In genomic region chr11:788009-788640, GRCh38 we compare ENCODE assay signal across 33 cellular contexts. TPM values are rescaled to one million over a fixed set of nuclear protein-coding genes. Genes with fewer than 3 reads are reported as not detected.
DNase-seq lines count a peak whose midpoint lies in the region; ATAC-seq, FAIRE-seq and TF ChIP-seq lines count a peak whose summit lies in the region.
"Had no signal": no experiment of that assay in that cellular context is flagged by ENCODE, and none has a peak within 500 bp of the region (broad histone marks: within the 10 kb centered on the region; RNA-seq: fewer than 3 reads in every experiment).

No MANE protein-coding gene starts in this region.

- no peak overlapping the region for H3K27ac ChIP-seq in BLaER1 treated with 17β-estradiol and CSF1 and Interleukin-3, amounts not matched to agents 10 nM and 100 nM
- H3K27ac ChIP-seq in K562 (ENCODE audit: extremely low read depth, low read depth, low read length): no peak overlapping the region
- H3K27ac ChIP-seq: cardiac muscle cell, foreskin keratinocyte, heart left ventricle, left ventricle myocardium inferior, prostate gland, sigmoid colon, tibial artery had no signal

- peak overlapping the region in 2 of 10 donors; percentile 31 to 33 for H3K27ac Mint-ChIP-seq in naive thymus-derived CD8-positive, alpha-beta T cell
- H3K27ac Mint-ChIP-seq: activated CD4-positive, alpha-beta T cell treated with anti-CD3 and anti-CD28 coated beads for 36 hours; activated naive CD4-positive, alpha-beta T cell treated with anti-CD3 and anti-CD28 coated beads, Interleukin-2, amount 50 U/mL, for 72 hours had no signal

- WGBS in K562 (ENCODE audit: insufficient coverage, low coverage, missing lambda C conversion rate): 33% methylated on average over 25 of the region's 28 CpGs

- H3K4me1 ChIP-seq in BLaER1 treated with 17β-estradiol and CSF1 and Interleukin-3, amounts not matched to agents 10 nM and 100 nM: peaks cover 4 to 65% (median 44%) of the 10 kb centered on the region in 10 experiments; a peak in 19 of 20 replicates
- peaks cover 0 to 69% of the 10 kb centered on the region in 2 experiments; a peak in 2 of 5 replicates for H3K4me1 ChIP-seq in K562 (replicated peaks in 1 of 2; ENCODE audit: control insufficient read depth in 2 of 2, insufficient read depth in 2 of 2, low read length in 2 of 2)
- H3K4me1 ChIP-seq: foreskin keratinocyte, prostate gland had no signal

- ATAC-seq in K562: no peak
- ATAC-seq in naive thymus-derived CD8-positive, alpha-beta T cell: peak; percentile 32 to 39
- ATAC-seq: activated CD4-positive, alpha-beta T cell treated with anti-CD3 and anti-CD28 coated beads for 36 hours; activated naive CD4-positive, alpha-beta T cell treated with anti-CD3 and anti-CD28 coated beads, Interleukin-2, amount 50 U/mL, for 72 hours; esophagus mucosa; foreskin keratinocyte; heart left ventricle had no signal

- peak overlapping the region in 7 of 11 experiments; percentile 9 to 26 (median 23); a peak in 6 of 22 replicates for H3K9ac ChIP-seq in BLaER1 treated with 17β-estradiol and CSF1 and Interleukin-3, amounts not matched to agents 10 nM and 100 nM
- H3K9ac ChIP-seq in K562 (ENCODE audit: insufficient read depth in 1 of 2, low read depth in 2 of 2, low read length in 2 of 2): no peak overlapping the region

- no peak for DNase-seq in K562 (ENCODE audit: extremely low read depth in 1 of 4, low spot score in 3 of 4)
- DNase-seq in naive thymus-derived CD8-positive, alpha-beta T cell: no peak
- DNase-seq in activated CD4-positive, alpha-beta T cell treated with anti-CD3 and anti-CD28 coated beads for 4 hours: no peak
- no peak for DNase-seq in AML-193 (lab: John Stamatoyannopoulos, UW)
- DNase-seq in NCI-H526 (lab: John Stamatoyannopoulos, UW): no peak
- DNase-seq: ACHN; activated CD4-positive, alpha-beta T cell treated with anti-CD3 and anti-CD28 coated beads for 36 hours; aorta; COR-L47; DMS53; foreskin keratinocyte; heart left ventricle; islet precursor cell; left ventricle myocardium inferior; mesendoderm; NCI-H146; NCI-H446; NCI-H774; SHP77 treated with DMSO at 0.1 percent for 48 hours; sigmoid colon; stimulated activated CD4-positive, alpha-beta T cell treated with anti-CD3 and anti-CD28 coated beads, Interleukin-12 subunit alpha, Interleukin-12 subunit beta, amount 100 ng/mL, for 4 hours; stimulated activated CD4-positive, alpha-beta T cell treated with anti-CD3 and anti-CD28 coated beads, Interleukin-2, amount 100 ng/mL, for 48 hours; SW 1271; tibial artery had no signal

- H3K36me3 Mint-ChIP-seq in naive thymus-derived CD8-positive, alpha-beta T cell: peaks cover 0 to 17% (median 4%) of the 10 kb centered on the region in 3 donors

- H3K4me1 Mint-ChIP-seq in naive thymus-derived CD8-positive, alpha-beta T cell: peaks cover 9 to 17% (median 16%) of the 10 kb centered on the region in 4 donors

- H4K20me1 ChIP-seq in BLaER1 treated with 17β-estradiol and CSF1 and Interleukin-3, amounts not matched to agents 10 nM and 100 nM: peaks cover 0 to 83% (median 34%) of the 10 kb centered on the region in 11 experiments; a peak in 13 of 22 replicates
- no peaks in the 10 kb centered on the region for H4K20me1 ChIP-seq in K562 (replicated peaks; ENCODE audit: control insufficient read depth, insufficient read depth, low read length)

- TF ChIP-seq CTCF in GM12873 (IDR thresholded peaks at IDR 0.05; ENCODE audit: insufficient read depth, low read depth, low read length, missing control alignments) (peak; percentile 25), K562 (IDR thresholded peaks at IDR 0.05 in 2 of 3, conservative IDR thresholded peaks at IDR 0.05 in 1 of 3; ENCODE audit: insufficient read depth in 2 of 3, low read depth in 1 of 3, low read length in 3 of 3) (no peak)

- H3K9me1 ChIP-seq in K562 (ENCODE audit: control insufficient read depth, insufficient read depth, low read length): peaks cover 3% of the 10 kb centered on the region

- POLR2A ChIA-PET in K562 (lab: Yijun Ruan, JAX): interaction anchor here (1.3 to 2.0 kb wide), 2 partner anchors 9 to 29 kb away, joined by 5 to 6 read pairs; no protein-coding TSS in a partner anchor
- POLR2A ChIA-PET in naive thymus-derived CD8-positive, alpha-beta T cell (lab: Charles Lee): interaction anchor here (0.7 to 2.0 kb wide), 3 partner anchors 10 to 51 kb away, joined by 3 to 6 read pairs (median 3); no protein-coding TSS in a partner anchor

- no TSS peak for BruUV-seq in K562 (replicated peaks; lab: Mats Ljungman, UMichigan)

- H3K27me3 Mint-ChIP-seq in naive thymus-derived CD8-positive, alpha-beta T cell: peaks cover 0 to 5% (median 0%) of the 10 kb centered on the region in 5 donors
- H3K27me3 Mint-ChIP-seq: activated CD4-positive, alpha-beta T cell treated with anti-CD3 and anti-CD28 coated beads for 36 hours had no signal

- TF ChIP-seq RAD21 in K562 (CRISPR knock-in tag; conservative IDR thresholded peaks at IDR 0.05 in 1 of 2, IDR thresholded peaks at IDR 0.05 in 1 of 2): no peak

- H3K9me3 Mint-ChIP-seq in naive thymus-derived CD8-positive, alpha-beta T cell: no peaks in the 10 kb centered on the region
- H3K9me3 Mint-ChIP-seq: activated naive CD4-positive, alpha-beta T cell treated with anti-CD3 and anti-CD28 coated beads, Interleukin-2, amount 50 U/mL, for 72 hours had no signal

- no peaks in the 10 kb centered on the region for H3K79me2 ChIP-seq in K562 (ENCODE audit: control insufficient read depth, insufficient read depth, low read length)

- intact Hi-C loops in K562 (cut with micrococcal nuclease): no loop called here

- H3K9me3 ChIP-seq in BLaER1 treated with 17β-estradiol and CSF1 and Interleukin-3, amounts not matched to agents 10 nM and 100 nM (replicated peaks in 1 of 11): no peaks in the 10 kb centered on the region
- no peaks in the 10 kb centered on the region for H3K9me3 ChIP-seq in K562 (replicated peaks; ENCODE audit: control insufficient read depth, insufficient read depth, low read depth, low read length)
- H3K9me3 ChIP-seq: heart left ventricle, left ventricle myocardium inferior, prostate gland, sigmoid colon, tibial artery had no signal

- no peaks in the 10 kb centered on the region for H3K27me3 ChIP-seq in BLaER1 treated with 17β-estradiol and CSF1 and Interleukin-3, amounts not matched to agents 10 nM and 100 nM
- H3K27me3 ChIP-seq in K562 (ENCODE audit: control insufficient read depth in 2 of 2, insufficient read depth in 2 of 2, low read length in 2 of 2): no peaks in the 10 kb centered on the region
- H3K27me3 ChIP-seq: cardiac muscle cell had no signal

- CTCF ChIA-PET in K562 (lab: Yijun Ruan, JAX; ENCODE audit: low intra/inter-chr PET ratio): no interaction called here

- peak overlapping the region; percentile 15 to 64 (median 50) for H3K4me2 ChIP-seq in BLaER1 treated with 17β-estradiol and CSF1 and Interleukin-3, amounts not matched to agents 10 nM and 100 nM
- H3K4me2 ChIP-seq in K562 (ENCODE audit: insufficient read depth, low read length): no peak overlapping the region

- no peak for TF ChIP-seq EP300 in K562 (IDR thresholded peaks at IDR 0.05; ENCODE audit: low read length)

- FAIRE-seq in K562 (lab: Jason Lieb, UNC): no peak
- FAIRE-seq: G401.6, RCC 7860 had no signal

- no peak overlapping the region for H2AFZ ChIP-seq in K562 (ENCODE audit: low read depth, low read length)

- TF ChIP-seq POLR2A in K562 (conservative IDR thresholded peaks at IDR 0.05): no peak

- H3K4me3 Mint-ChIP-seq in naive thymus-derived CD8-positive, alpha-beta T cell: peak overlapping the region in 4 of 10 donors; percentile 22 to 48 (median 30)
- H3K4me3 Mint-ChIP-seq: activated CD4-positive, alpha-beta T cell treated with anti-CD3 and anti-CD28 coated beads for 36 hours had no signal

- peaks cover 9 to 35% (median 22%) of the 10 kb centered on the region in 11 experiments; a peak in 21 of 22 replicates for H3K36me3 ChIP-seq in BLaER1 treated with 17β-estradiol and CSF1 and Interleukin-3, amounts not matched to agents 10 nM and 100 nM
- H3K36me3 ChIP-seq in K562 (ENCODE audit: control insufficient read depth, insufficient read depth, low read length): peaks cover 14% of the 10 kb centered on the region; the same call in 1 of the 3 replicates
- H3K36me3 ChIP-seq: cardiac muscle cell, prostate gland had no signal

- in situ Hi-C loops in K562 (cut with MboI): no loop called here

- no peak overlapping the region for H3K4me3 ChIP-seq in BLaER1 treated with 17β-estradiol and CSF1 and Interleukin-3, amounts not matched to agents 10 nM and 100 nM
- no peak overlapping the region for H3K4me3 ChIP-seq in K562
- H3K4me3 ChIP-seq: cardiac muscle cell, heart left ventricle, left ventricle myocardium inferior, prostate gland, sigmoid colon, tibial artery had no signal

RNA-seq across cellular contexts. Expression of gene CEND1, which starts 1.8 kb away (rescaled TPM):
- total RNA-seq in K562 (2011; cell fraction: chromatin; rRNA removed; ENCODE audit: low replicate concordance): not detected in 2 replicates
- total RNA-seq in K562 (2011; cell fraction: nucleolus; rRNA removed): not detected in 2 replicates
- not detected in 2 replicates for total RNA-seq in K562 (2011; cell fraction: nucleoplasm; rRNA removed)
- 0.18 and 0.73 TPM in 2 replicates for total RNA-seq in K562 (2014; rRNA removed)
- not detected in 2 replicates for total RNA-seq in K562 (2014; rRNA removed; fragmentation: Illumina TruSeq; extraction: Trizol)
- not detected in 2 replicates for total RNA-seq in K562 (2015; rRNA removed; fragmentation: Illumina TruSeq; extraction: Trizol)
- total RNA-seq in K562 (2021): 0.16 and 0.63 TPM in 2 replicates
- polyA plus RNA-seq in K562 (2011; rRNA removed): not detected in 2 replicates
- polyA plus RNA-seq in K562 (2011; cell fraction: cytosol; rRNA removed): 0.06 TPM in 1 of 2 replicates, not detected in the other
- not detected in 2 replicates for polyA plus RNA-seq in K562 (2011; cell fraction: nucleus; rRNA removed)
- polyA plus RNA-seq in K562 (2012): 0.28 and 0.31 TPM in 2 replicates
- 0.13 and 0.24 TPM in 2 replicates for polyA plus RNA-seq in K562 (2014; fragmentation: Illumina TruSeq; extraction: Trizol)
- not detected for polyA plus RNA-seq in K562 (2014; fragmentation: Nextera tagmentation; extraction: Ambion mirVana)
- polyA plus RNA-seq in K562 (2014; rRNA removed): 1.2 TPM in 1 of 2 replicates, not detected in the other
- not detected in 2 replicates for polyA minus RNA-seq in K562 (2011; rRNA and poly(A)+ RNA removed)
- not detected in 2 replicates for polyA minus RNA-seq in K562 (2011; cell fraction: cytosol; rRNA and poly(A)+ RNA removed)
- not detected in 2 replicates for polyA minus RNA-seq in K562 (2011; cell fraction: nucleus; rRNA and poly(A)+ RNA removed)
- not detected for total RNA-seq in naive thymus-derived CD8-positive, alpha-beta T cell
- polyA plus RNA-seq in naive thymus-derived CD8-positive, alpha-beta T cell: not detected
- total RNA-seq: aorta, esophagus mucosa, foreskin keratinocyte, H4, left ventricle myocardium inferior had no signal

RNA-seq across cellular contexts. Expression of gene SLC25A22, which starts 10.0 kb away (rescaled TPM):
- 18.6 and 84.0 TPM in 2 replicates for total RNA-seq in K562 (2011; cell fraction: chromatin; rRNA removed; ENCODE audit: low replicate concordance)
- 75.0 and 76.5 TPM in 2 replicates for total RNA-seq in K562 (2011; cell fraction: nucleolus; rRNA removed)
- total RNA-seq in K562 (2011; cell fraction: nucleoplasm; rRNA removed): 35.6 and 39.5 TPM in 2 replicates
- total RNA-seq in K562 (2014; rRNA removed) (17.0 and 21.5 TPM in 2 replicates), K562 (2014; rRNA removed; fragmentation: Illumina TruSeq; extraction: Trizol) (2.5 and 3.0 TPM in 2 replicates), K562 (2015; rRNA removed; fragmentation: Illumina TruSeq; extraction: Trizol) (11.4 and 11.8 TPM in 2 replicates), K562 (2021) (54.7 and 55.4 TPM in 2 replicates)
- polyA plus RNA-seq in K562 (2011; rRNA removed) (9.3 and 32.2 TPM in 2 replicates), K562 (2014; fragmentation: Illumina TruSeq; extraction: Trizol) (15.0 and 37.3 TPM in 2 replicates), K562 (2014; fragmentation: Nextera tagmentation; extraction: Ambion mirVana) (under 1 TPM; 0.41 to 0.44 TPM), K562 (2014; rRNA removed) (30.0 and 32.8 TPM in 2 replicates)
- 10.7 and 26.2 TPM in 2 replicates for polyA plus RNA-seq in K562 (2011; cell fraction: cytosol; rRNA removed)
- polyA plus RNA-seq in K562 (2011; cell fraction: nucleus; rRNA removed): 46.7 and 86.6 TPM in 2 replicates
- polyA plus RNA-seq in K562 (2012): 25.7 and 28.8 TPM in 2 replicates
- 6.1 and 7.3 TPM in 2 replicates for polyA minus RNA-seq in K562 (2011; rRNA and poly(A)+ RNA removed)
- polyA minus RNA-seq in K562 (2011; cell fraction: cytosol; rRNA and poly(A)+ RNA removed): 19.8 and 31.9 TPM in 2 replicates
- 14.7 and 16.0 TPM in 2 replicates for polyA minus RNA-seq in K562 (2011; cell fraction: nucleus; rRNA and poly(A)+ RNA removed)
- total RNA-seq in naive thymus-derived CD8-positive, alpha-beta T cell: 10 to 100 TPM; 18.1 to 19.2 TPM
- 10 to 100 TPM in 1 of 3 donors, 1 to 10 TPM in 2; 6.4 to 16.4 (median 6.5) TPM for polyA plus RNA-seq in naive thymus-derived CD8-positive, alpha-beta T cell

RNA-seq across cellular contexts. Expression of gene GATD1, which starts 10.8 kb away (rescaled TPM):
- 140 and 450 TPM in 2 replicates for total RNA-seq in K562 (2011; cell fraction: chromatin; rRNA removed; ENCODE audit: low replicate concordance)
- total RNA-seq in K562 (2011; cell fraction: nucleolus; rRNA removed): 336 and 342 TPM in 2 replicates
- 156 and 178 TPM in 2 replicates for total RNA-seq in K562 (2011; cell fraction: nucleoplasm; rRNA removed)
- total RNA-seq in K562 (2014; rRNA removed) (50.8 and 50.9 TPM in 2 replicates), K562 (2014; rRNA removed; fragmentation: Illumina TruSeq; extraction: Trizol) (13.5 and 17.1 TPM in 2 replicates), K562 (2015; rRNA removed; fragmentation: Illumina TruSeq; extraction: Trizol) (45.4 and 49.5 TPM in 2 replicates), K562 (2021) (105 and 118 TPM in 2 replicates)
- polyA plus RNA-seq in K562 (2011; rRNA removed) (35.8 and 58.6 TPM in 2 replicates), K562 (2014; fragmentation: Illumina TruSeq; extraction: Trizol) (36.9 and 78.5 TPM in 2 replicates), K562 (2014; fragmentation: Nextera tagmentation; extraction: Ambion mirVana) (1 to 10 TPM; 2.8 to 3.3 TPM), K562 (2014; rRNA removed) (144 TPM in 2 replicates)
- polyA plus RNA-seq in K562 (2011; cell fraction: cytosol; rRNA removed): 47.9 and 104 TPM in 2 replicates
- polyA plus RNA-seq in K562 (2011; cell fraction: nucleus; rRNA removed): 263 and 504 TPM in 2 replicates
- 53.2 and 84.6 TPM in 2 replicates for polyA plus RNA-seq in K562 (2012)
- 6.8 and 13.8 TPM in 2 replicates for polyA minus RNA-seq in K562 (2011; rRNA and poly(A)+ RNA removed)
- polyA minus RNA-seq in K562 (2011; cell fraction: cytosol; rRNA and poly(A)+ RNA removed): 29.3 and 39.0 TPM in 2 replicates
- polyA minus RNA-seq in K562 (2011; cell fraction: nucleus; rRNA and poly(A)+ RNA removed): 57.2 and 63.4 TPM in 2 replicates
- total RNA-seq in naive thymus-derived CD8-positive, alpha-beta T cell: 10 to 100 TPM; 57.0 to 65.6 TPM
- 10 to 100 TPM in 2 of 3 donors, 1 to 10 TPM in 1; 7.2 to 20.7 (median 12.8) TPM for polyA plus RNA-seq in naive thymus-derived CD8-positive, alpha-beta T cell

RNA-seq across cellular contexts. Expression of gene PIDD1, which starts 16.9 kb away (rescaled TPM):
- 31.9 and 139 TPM in 2 replicates for total RNA-seq in K562 (2011; cell fraction: chromatin; rRNA removed; ENCODE audit: low replicate concordance)
- total RNA-seq in K562 (2011; cell fraction: nucleolus; rRNA removed): 157 and 166 TPM in 2 replicates
- 58.5 and 69.8 TPM in 2 replicates for total RNA-seq in K562 (2011; cell fraction: nucleoplasm; rRNA removed)
- total RNA-seq in K562 (2014; rRNA removed) (13.2 and 18.7 TPM in 2 replicates), K562 (2014; rRNA removed; fragmentation: Illumina TruSeq; extraction: Trizol) (0.95 and 1.0 TPM in 2 replicates), K562 (2015; rRNA removed; fragmentation: Illumina TruSeq; extraction: Trizol) (7.3 and 7.6 TPM in 2 replicates), K562 (2021) (31.3 and 32.1 TPM in 2 replicates)
- polyA plus RNA-seq in K562 (2011; rRNA removed) (8.5 and 20.7 TPM in 2 replicates), K562 (2014; fragmentation: Illumina TruSeq; extraction: Trizol) (3.0 and 11.1 TPM in 2 replicates), K562 (2014; fragmentation: Nextera tagmentation; extraction: Ambion mirVana) (under 1 TPM; 0.32 to 0.36 TPM), K562 (2014; rRNA removed) (47.5 and 52.7 TPM in 2 replicates)
- polyA plus RNA-seq in K562 (2011; cell fraction: cytosol; rRNA removed): 13.4 and 29.0 TPM in 2 replicates
- polyA plus RNA-seq in K562 (2011; cell fraction: nucleus; rRNA removed): 284 and 380 TPM in 2 replicates
- polyA plus RNA-seq in K562 (2012): 20.6 and 37.0 TPM in 2 replicates
- 2.6 and 3.2 TPM in 2 replicates for polyA minus RNA-seq in K562 (2011; rRNA and poly(A)+ RNA removed)
- 11.4 and 11.9 TPM in 2 replicates for polyA minus RNA-seq in K562 (2011; cell fraction: cytosol; rRNA and poly(A)+ RNA removed)
- 53.5 and 55.9 TPM in 2 replicates for polyA minus RNA-seq in K562 (2011; cell fraction: nucleus; rRNA and poly(A)+ RNA removed)
- 10 to 100 TPM; 37.7 to 40.7 TPM for total RNA-seq in naive thymus-derived CD8-positive, alpha-beta T cell
- 1 to 10 TPM; 2.5 to 6.6 (median 4.1) TPM for polyA plus RNA-seq in naive thymus-derived CD8-positive, alpha-beta T cell

RNA-seq across cellular contexts. Expression of gene RPLP2, which starts 21.6 kb away (rescaled TPM):
- total RNA-seq in K562 (2011; cell fraction: chromatin; rRNA removed; ENCODE audit: low replicate concordance): 170 and 292 TPM in 2 replicates
- total RNA-seq in K562 (2011; cell fraction: nucleolus; rRNA removed): 396 and 422 TPM in 2 replicates
- 508 and 986 TPM in 2 replicates for total RNA-seq in K562 (2011; cell fraction: nucleoplasm; rRNA removed)
- total RNA-seq in K562 (2014; rRNA removed): 1,805 and 1,933 TPM in 2 replicates
- total RNA-seq in K562 (2014; rRNA removed; fragmentation: Illumina TruSeq; extraction: Trizol): 1,134 and 1,237 TPM in 2 replicates
- total RNA-seq in K562 (2015; rRNA removed; fragmentation: Illumina TruSeq; extraction: Trizol): 1,326 and 1,329 TPM in 2 replicates
- 3,807 and 3,932 TPM in 2 replicates for total RNA-seq in K562 (2021)
- polyA plus RNA-seq in K562 (2011; rRNA removed): 687 and 817 TPM in 2 replicates
- 1,159 and 2,082 TPM in 2 replicates for polyA plus RNA-seq in K562 (2011; cell fraction: cytosol; rRNA removed)
- polyA plus RNA-seq in K562 (2011; cell fraction: nucleus; rRNA removed): 711 and 782 TPM in 2 replicates
- polyA plus RNA-seq in K562 (2012): 2,625 and 2,975 TPM in 2 replicates
- 528 and 867 TPM in 2 replicates for polyA plus RNA-seq in K562 (2014; fragmentation: Illumina TruSeq; extraction: Trizol)
- 1,000 to 10,000 TPM; 1,853 to 1,893 TPM for polyA plus RNA-seq in K562 (2014; fragmentation: Nextera tagmentation; extraction: Ambion mirVana)
- polyA plus RNA-seq in K562 (2014; rRNA removed): 1,548 and 1,633 TPM in 2 replicates
- 836 and 845 TPM in 2 replicates for polyA minus RNA-seq in K562 (2011; rRNA and poly(A)+ RNA removed)
- 1,403 and 1,771 TPM in 2 replicates for polyA minus RNA-seq in K562 (2011; cell fraction: cytosol; rRNA and poly(A)+ RNA removed)
- polyA minus RNA-seq in K562 (2011; cell fraction: nucleus; rRNA and poly(A)+ RNA removed): 148 and 275 TPM in 2 replicates
- total RNA-seq in naive thymus-derived CD8-positive, alpha-beta T cell: 1,000 to 10,000 TPM; 5,498 to 5,522 TPM
- 1,000 to 10,000 TPM; 4,080 to 5,338 (median 4,376) TPM for polyA plus RNA-seq in naive thymus-derived CD8-positive, alpha-beta T cell

Comparison
In these comparisons a context has a peak if more than half of its experiments do, and no peak if none do; other contexts are left out.
1. H3K9ac ChIP-seq: peak in BLaER1 treated with 17β-estradiol and CSF1 and Interleukin-3, amounts not matched to agents 10 nM and 100 nM (7 of 11); none in K562 (0 of 2).